Comparison of ENCODE assay signal across 9 cellular contexts in the genomic region with DNA sequence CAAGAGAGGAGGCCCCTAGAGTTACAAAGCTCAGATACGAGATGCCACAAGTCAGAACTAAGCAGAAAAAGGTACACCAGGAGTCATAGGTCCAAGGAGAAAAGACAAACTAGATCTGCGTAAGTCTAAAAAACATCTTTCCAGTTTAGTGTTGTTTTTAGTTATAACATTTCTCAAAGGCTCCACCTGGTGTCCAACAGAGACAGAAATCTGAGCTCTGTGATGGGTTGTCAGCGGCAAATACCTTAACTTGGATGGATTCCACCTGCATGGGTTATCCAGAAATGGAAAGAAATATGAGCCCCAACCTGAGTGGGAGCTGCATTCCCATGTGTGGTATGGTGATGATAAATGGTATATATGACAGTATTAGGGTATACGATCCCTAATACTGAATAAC.
DNase-seq lines count a peak whose midpoint lies in the region; ATAC-seq and TF ChIP-seq lines count a peak whose summit lies in the region.
"Had no signal": no experiment of that assay in that cellular context is flagged by ENCODE, and none has a peak within 500 bp of the region (broad histone marks: within the 10 kb centered on the region; RNA-seq: fewer than 3 reads in every experiment).

No MANE protein-coding gene starts in this region.

- CTCF ChIA-PET in activated CD8-positive, alpha-beta T cell treated with anti-CD3 and anti-CD28 coated beads, Interleukin-2, amount 10 ng/mL, durations not matched to agents 7 days and 5 days (lab: Charles Lee): interaction anchor here (1.0 to 1.4 kb wide), 2 partner anchors 9 to 437 kb away, joined by 3 to 5 read pairs; no protein-coding TSS in a partner anchor

- in situ Hi-C loops in brain microvascular endothelial cell (cut with HindIII; ENCODE audit: low pct_ligation_motif_present, low sequenced_read_pairs): loop anchor here (25.0 kb wide), 1 partner anchor 258 kb away; no protein-coding TSS in a partner anchor

- ATAC-seq in heart right ventricle: no peak
- no peak for ATAC-seq in activated CD8-positive, alpha-beta T cell treated with anti-CD3 and anti-CD28 coated beads, Interleukin-2, amount 10 ng/mL, durations not matched to agents 7 days and 5 days
- no peak for ATAC-seq in HG02981 (IDR thresholded peaks at IDR 0.05; ENCODE audit: unreplicated experiment)
- ATAC-seq in HG03342 (IDR thresholded peaks at IDR 0.05; ENCODE audit: unreplicated experiment): no peak

- no peaks in the 10 kb centered on the region for H3K36me3 Mint-ChIP-seq in nephron (ENCODE audit: low read depth)
- no peaks in the 10 kb centered on the region for H3K36me3 Mint-ChIP-seq in activated CD8-positive, alpha-beta T cell treated with anti-CD3 and anti-CD28 coated beads, Interleukin-2, amount 10 ng/mL, durations not matched to agents 7 days and 5 days (ENCODE audit: low read depth)

- no peak overlapping the region for H3K27ac Mint-ChIP-seq in nephron
- H3K27ac Mint-ChIP-seq in activated CD8-positive, alpha-beta T cell treated with anti-CD3 and anti-CD28 coated beads, Interleukin-2, amount 10 ng/mL, durations not matched to agents 7 days and 5 days: no peak overlapping the region
- H3K27ac Mint-ChIP-seq: dendritic cell treated with granulocyte-macrophage colony-stimulating factor and Interleukin-4, amounts not matched to agents 40 ng/mL and 50 ng/mL, for 4 days had no signal

- POLR2A ChIA-PET in activated CD8-positive, alpha-beta T cell treated with anti-CD3 and anti-CD28 coated beads, Interleukin-2, amount 10 ng/mL, durations not matched to agents 7 days and 5 days (lab: Charles Lee): no interaction called here

- no peaks in the 10 kb centered on the region for H3K27me3 Mint-ChIP-seq in nephron (ENCODE audit: low read depth)
- H3K27me3 Mint-ChIP-seq in activated CD8-positive, alpha-beta T cell treated with anti-CD3 and anti-CD28 coated beads, Interleukin-2, amount 10 ng/mL, durations not matched to agents 7 days and 5 days (ENCODE audit: low read depth): no peaks in the 10 kb centered on the region
- H3K27me3 Mint-ChIP-seq: dendritic cell treated with granulocyte-macrophage colony-stimulating factor and Interleukin-4, amounts not matched to agents 40 ng/mL and 50 ng/mL, for 4 days had no signal

- peaks cover 0 to 2% (median 0%) of the 10 kb centered on the region in 11 donors for H3K9me3 ChIP-seq in heart right ventricle

- DNase-seq in NCI-H2107 treated with DMSO at 0.1 percent for 48 hours (lab: John Stamatoyannopoulos, UW; ENCODE audit: unreplicated experiment) (peak; percentile 1), brain microvascular endothelial cell (no peak), heart right ventricle (no peak)
- no peak for DNase-seq in activated CD8-positive, alpha-beta T cell treated with anti-CD3 and anti-CD28 coated beads, Interleukin-2, amount 10 ng/mL, durations not matched to agents 7 days and 5 days

- WGBS in heart right ventricle, 2 donors: 82 to 83% methylated on average over 4 of the region's 4 CpGs

- H3K4me1 ChIP-seq in heart right ventricle: no peaks in the 10 kb centered on the region

- no peaks in the 10 kb centered on the region for H3K4me1 Mint-ChIP-seq in nephron
- no peaks in the 10 kb centered on the region for H3K4me1 Mint-ChIP-seq in activated CD8-positive, alpha-beta T cell treated with anti-CD3 and anti-CD28 coated beads, Interleukin-2, amount 10 ng/mL, durations not matched to agents 7 days and 5 days (ENCODE audit: low read depth)

- TF ChIP-seq CTCF in GM12872 (IDR thresholded peaks at IDR 0.05; ENCODE audit: insufficient read depth, low read depth, low read length): peak; percentile 34; the same call in 1 of the 3 replicates
- peak; percentile 54 for TF ChIP-seq CTCF in brain microvascular endothelial cell (IDR thresholded peaks at IDR 0.05; ENCODE audit: low read depth, low read length, missing control alignments)
- TF ChIP-seq CTCF in nephron (IDR thresholded peaks at IDR 0.05; ENCODE audit: unreplicated experiment in 3 of 3): peak; percentile 26 to 49 (median 39)
- TF ChIP-seq CTCF in heart right ventricle (IDR thresholded peaks at IDR 0.05): peak in 1 of 9 donors; percentile 15

- no peaks in the 10 kb centered on the region for H3K36me3 ChIP-seq in brain microvascular endothelial cell (replicated peaks)
- H3K36me3 ChIP-seq in heart right ventricle: no peaks in the 10 kb centered on the region

- intact Hi-C loops in heart right ventricle (cut with DNase I): loop anchor here in 3 of 10 donors (10.0 kb wide), 1 partner anchor 235 kb away; a partner anchor contains a TSS

- H3K27ac ChIP-seq in brain microvascular endothelial cell: no peak overlapping the region
- no peak overlapping the region for H3K27ac ChIP-seq in heart right ventricle

- no peak overlapping the region for H3K4me3 ChIP-seq in brain microvascular endothelial cell (ENCODE audit: low read depth, low read length)
- H3K4me3 ChIP-seq in heart right ventricle: no peak overlapping the region

- no peak overlapping the region for H3K4me3 Mint-ChIP-seq in nephron
- H3K4me3 Mint-ChIP-seq in activated CD8-positive, alpha-beta T cell treated with anti-CD3 and anti-CD28 coated beads, Interleukin-2, amount 10 ng/mL, durations not matched to agents 7 days and 5 days: no peak overlapping the region
- H3K4me3 Mint-ChIP-seq: dendritic cell treated with granulocyte-macrophage colony-stimulating factor and Interleukin-4, amounts not matched to agents 40 ng/mL and 50 ng/mL, for 4 days had no signal

- H3K9me3 Mint-ChIP-seq in nephron: no peaks in the 10 kb centered on the region
- H3K9me3 Mint-ChIP-seq in activated CD8-positive, alpha-beta T cell treated with anti-CD3 and anti-CD28 coated beads, Interleukin-2, amount 10 ng/mL, durations not matched to agents 7 days and 5 days (ENCODE audit: insufficient read depth): no peaks in the 10 kb centered on the region
- H3K9me3 Mint-ChIP-seq: dendritic cell treated with granulocyte-macrophage colony-stimulating factor and Interleukin-4, amounts not matched to agents 40 ng/mL and 50 ng/mL, for 4 days had no signal

- H3K27me3 ChIP-seq in brain microvascular endothelial cell (replicated peaks): no peaks in the 10 kb centered on the region
- no peaks in the 10 kb centered on the region for H3K27me3 ChIP-seq in heart right ventricle
